Comparison of ENCODE assay signal across 8 cellular contexts in genomic region chr13:48975926-48976676, GRCh38. TPM values are rescaled to one million over a fixed set of nuclear protein-coding genes. Genes with fewer than 3 reads are reported as not detected.
DNase-seq lines count a peak whose midpoint lies in the region; ATAC-seq and TF ChIP-seq lines count a peak whose summit lies in the region.

No MANE protein-coding gene starts in this region.

- peak overlapping the region; percentile 99 for H3K9ac ChIP-seq in endocrine pancreas (ENCODE audit: control insufficient read depth, insufficient read depth, low read length)

- H3K36me3 ChIP-seq in endocrine pancreas (ENCODE audit: control insufficient read depth, insufficient read depth, low read length): no peaks in the 10 kb centered on the region

- H3K36me3 Mint-ChIP-seq in mesothelial cell of epicardium: peaks cover 5% of the 10 kb centered on the region

- H3K9me3 Mint-ChIP-seq in mesothelial cell of epicardium: peaks cover 11% of the 10 kb centered on the region

- no peaks in the 10 kb centered on the region for H3K27me3 ChIP-seq in endocrine pancreas (ENCODE audit: control insufficient read depth, insufficient read depth, low read length)

- DNase-seq in COR-L47 (lab: John Stamatoyannopoulos, UW): peak; percentile 76
- peak; percentile 42 for DNase-seq in HS-27A (ENCODE audit: low read depth)
- peak; percentile 75 for DNase-seq in NOMO-1 treated with DMSO at 0.1 percent for 48 hours (lab: John Stamatoyannopoulos, UW; ENCODE audit: unreplicated experiment)
- DNase-seq in activated CD8-positive, alpha-beta memory T cell treated with anti-CD3 and anti-CD28 coated beads, Interleukin-2, amount 50 U/mL, for 1 hour (ENCODE audit: extremely low read depth): peak; percentile 64
- peak; percentile 62 to 85 for DNase-seq in mesothelial cell of epicardium (ENCODE audit: low spot score in 2 of 2, unreplicated experiment in 2 of 2)
- peak; percentile 72 to 74 for DNase-seq in stimulated activated CD8-positive, alpha-beta memory T cell treated with anti-CD3 and anti-CD28 coated beads, Interleukin-15, amount 100 ng/mL, for 4 hours (ENCODE audit: low read depth in 2 of 2)

- H3K27ac Mint-ChIP-seq in mesothelial cell of epicardium: peak overlapping the region; percentile 98

- no peaks in the 10 kb centered on the region for H3K9me3 ChIP-seq in endocrine pancreas (ENCODE audit: control insufficient read depth, low read length)

- H3K4me1 ChIP-seq in endocrine pancreas (ENCODE audit: control insufficient read depth, insufficient read depth, low read length): peaks cover 28% of the 10 kb centered on the region

- peak overlapping the region; percentile 88 for H3K4me3 Mint-ChIP-seq in mesothelial cell of epicardium

- peaks cover 9% of the 10 kb centered on the region for H3K27me3 Mint-ChIP-seq in mesothelial cell of epicardium (ENCODE audit: low read depth)

- peaks cover 38% of the 10 kb centered on the region for H3K4me1 Mint-ChIP-seq in mesothelial cell of epicardium

- no peak for TF ChIP-seq CTCF in mesothelial cell of epicardium (IDR thresholded peaks at IDR 0.05; ENCODE audit: unreplicated experiment)

- peak overlapping the region; percentile 100 for H3K4me3 ChIP-seq in endocrine pancreas (ENCODE audit: control insufficient read depth, insufficient read depth, low read length)

- ATAC-seq in GM19468 (IDR thresholded peaks at IDR 0.05; ENCODE audit: extremely low read depth, unreplicated experiment): peak; percentile 42

RNA-seq across cellular contexts. Expression of gene FNDC3A, which starts 0.4 kb away (rescaled TPM):
- 94.1 to 96.6 TPM (median 94.7 TPM) in 3 replicates for total RNA-seq in mesothelial cell of epicardium

Comparison
In these comparisons a context has a peak if more than half of its experiments do, and no peak if none do; other contexts are left out.
1. Peak in every context shown above with its lines: DNase-seq, ATAC-seq and H3K4me3 ChIP-seq.